In genomic region chr5:31664566-31664965, GRCh38 we compare ENCODE assay signal across 12 cellular contexts. TPM values are rescaled to one million over a fixed set of nuclear protein-coding genes. Genes with fewer than 3 reads are reported as not detected.
A peak's percentile ranks its signal among the peaks of the same experiment; 100 is the strongest.
DNase-seq lines count a peak whose midpoint lies in the region; ATAC-seq and TF ChIP-seq lines count a peak whose summit lies in the region.
"Had no signal": no experiment of that assay in that cellular context is flagged by ENCODE, and none has a peak within 500 bp of the region (broad histone marks: within the 10 kb centered on the region; RNA-seq: fewer than 3 reads in every experiment).

No MANE protein-coding gene starts in this region.

- H3K4me3 ChIP-seq in LNCaP clone FGC (ENCODE audit: low read depth, low read length) (no peak overlapping the region), astrocyte of the cerebellum (ENCODE audit: low read depth, low read length) (no peak overlapping the region), psoas muscle (no peak overlapping the region)
- H3K4me3 ChIP-seq: gastrocnemius medialis had no signal

- no peak for ATAC-seq in activated CD8-positive, alpha-beta T cell treated with anti-CD3 and anti-CD28 coated beads for 36 hours
- no peak for ATAC-seq in activated CD8-positive, alpha-beta T cell treated with anti-CD3 and anti-CD28 coated beads, Interleukin-2, amount 10 ng/mL, durations not matched to agents 7 days and 5 days
- no peak for ATAC-seq in psoas muscle
- ATAC-seq in HG03139 (IDR thresholded peaks at IDR 0.05; ENCODE audit: unreplicated experiment) = no peak
- ATAC-seq: gastrocnemius medialis had no signal

- in situ Hi-C loops in astrocyte of the cerebellum (cut with HindIII; ENCODE audit: low sequenced_read_pairs) = no loop called here

- H3K4me3 Mint-ChIP-seq in activated CD8-positive, alpha-beta T cell treated with anti-CD3 and anti-CD28 coated beads for 36 hours = no peak overlapping the region
- no peak overlapping the region for H3K4me3 Mint-ChIP-seq in activated CD8-positive, alpha-beta T cell treated with anti-CD3 and anti-CD28 coated beads, Interleukin-2, amount 10 ng/mL, durations not matched to agents 7 days and 5 days
- H3K4me3 Mint-ChIP-seq: CD14-positive monocyte had no signal

- no peaks in the 10 kb centered on the region for H3K4me1 ChIP-seq in psoas muscle
- H3K4me1 ChIP-seq: gastrocnemius medialis had no signal

- intact Hi-C loops in activated CD8-positive, alpha-beta T cell treated with anti-CD3 and anti-CD28 coated beads for 36 hours (cut with micrococcal nuclease) = no loop called here
- intact Hi-C loops in psoas muscle (cut with DNase I) = no loop called here

- no peak overlapping the region for H3K27ac ChIP-seq in psoas muscle

- H3K27me3 ChIP-seq in psoas muscle (ENCODE audit: insufficient read depth in 3 of 3, low read length in 2 of 3) = peaks cover 0 to 2% (median 0%) of the 10 kb centered on the region in 3 donors
- H3K27me3 ChIP-seq: gastrocnemius medialis had no signal

- WGBS in psoas muscle, 3 donors = 83 to 90% (median 85%) methylated on average over 8 of the region's 8 CpGs

- no peak for DNase-seq in activated CD8-positive, alpha-beta T cell treated with anti-CD3 and anti-CD28 coated beads for 36 hours
- DNase-seq in activated CD8-positive, alpha-beta T cell treated with anti-CD3 and anti-CD28 coated beads, Interleukin-2, amount 10 ng/mL, durations not matched to agents 7 days and 5 days = no peak
- DNase-seq in LNCaP clone FGC (ENCODE audit: low read depth) (no peak), astrocyte of the cerebellum (ENCODE audit: low read depth) (peak; percentile 86), stromal cell of bone marrow (ENCODE audit: low read depth) (peak; percentile 20), psoas muscle (no peak)
- no peak for DNase-seq in activated CD8-positive, alpha-beta memory T cell treated with anti-CD3 and anti-CD28 coated beads, Interleukin-2, amount 50 U/mL, for 48 hours
- DNase-seq: gastrocnemius medialis, NCI-H2081, retina had no signal

- TF ChIP-seq CTCF in activated CD8-positive, alpha-beta T cell treated with anti-CD3 and anti-CD28 coated beads for 36 hours (IDR thresholded peaks at IDR 0.05) = peak; percentile 24
- TF ChIP-seq CTCF in LNCaP clone FGC (IDR thresholded peaks at IDR 0.05; ENCODE audit: control insufficient read depth, extremely low read depth, insufficient read depth) (peak; percentile 49), astrocyte of the cerebellum (IDR thresholded peaks at IDR 0.05; ENCODE audit: low read depth, low read length, missing control alignments) (peak; percentile 40), psoas muscle (IDR thresholded peaks at IDR 0.05) (no peak)

- peaks cover 2% of the 10 kb centered on the region for H3K9me3 Mint-ChIP-seq in activated CD8-positive, alpha-beta T cell treated with anti-CD3 and anti-CD28 coated beads for 36 hours
- H3K9me3 Mint-ChIP-seq in activated CD8-positive, alpha-beta T cell treated with anti-CD3 and anti-CD28 coated beads, Interleukin-2, amount 10 ng/mL, durations not matched to agents 7 days and 5 days (ENCODE audit: insufficient read depth) = no peaks in the 10 kb centered on the region

- no peak overlapping the region for H3K27ac Mint-ChIP-seq in activated CD8-positive, alpha-beta T cell treated with anti-CD3 and anti-CD28 coated beads for 36 hours
- H3K27ac Mint-ChIP-seq in activated CD8-positive, alpha-beta T cell treated with anti-CD3 and anti-CD28 coated beads, Interleukin-2, amount 10 ng/mL, durations not matched to agents 7 days and 5 days = no peak overlapping the region
- H3K27ac Mint-ChIP-seq: CD14-positive monocyte had no signal

- POLR2A ChIA-PET in activated CD8-positive, alpha-beta T cell treated with anti-CD3 and anti-CD28 coated beads for 36 hours (lab: Charles Lee) = no interaction called here
- POLR2A ChIA-PET in activated CD8-positive, alpha-beta T cell treated with anti-CD3 and anti-CD28 coated beads, Interleukin-2, amount 10 ng/mL, durations not matched to agents 7 days and 5 days (lab: Charles Lee) = no interaction called here

- no peaks in the 10 kb centered on the region for H3K36me3 Mint-ChIP-seq in activated CD8-positive, alpha-beta T cell treated with anti-CD3 and anti-CD28 coated beads for 36 hours (ENCODE audit: low read depth)
- H3K36me3 Mint-ChIP-seq in activated CD8-positive, alpha-beta T cell treated with anti-CD3 and anti-CD28 coated beads, Interleukin-2, amount 10 ng/mL, durations not matched to agents 7 days and 5 days (ENCODE audit: low read depth) = no peaks in the 10 kb centered on the region
- H3K36me3 Mint-ChIP-seq: CD14-positive monocyte had no signal

- no peaks in the 10 kb centered on the region for H3K4me1 Mint-ChIP-seq in activated CD8-positive, alpha-beta T cell treated with anti-CD3 and anti-CD28 coated beads for 36 hours (ENCODE audit: low read depth)
- H3K4me1 Mint-ChIP-seq in activated CD8-positive, alpha-beta T cell treated with anti-CD3 and anti-CD28 coated beads, Interleukin-2, amount 10 ng/mL, durations not matched to agents 7 days and 5 days (ENCODE audit: low read depth) = no peaks in the 10 kb centered on the region
- H3K4me1 Mint-ChIP-seq: CD14-positive monocyte had no signal

- peaks cover 2% of the 10 kb centered on the region for H3K27me3 Mint-ChIP-seq in activated CD8-positive, alpha-beta T cell treated with anti-CD3 and anti-CD28 coated beads for 36 hours
- no peaks in the 10 kb centered on the region for H3K27me3 Mint-ChIP-seq in activated CD8-positive, alpha-beta T cell treated with anti-CD3 and anti-CD28 coated beads, Interleukin-2, amount 10 ng/mL, durations not matched to agents 7 days and 5 days (ENCODE audit: low read depth)

- no peaks in the 10 kb centered on the region for H3K36me3 ChIP-seq in psoas muscle (ENCODE audit: insufficient read depth in 1 of 2, low read depth in 1 of 2)
- H3K36me3 ChIP-seq: gastrocnemius medialis had no signal

- no peaks in the 10 kb centered on the region for H3K9me3 ChIP-seq in psoas muscle
- H3K9me3 ChIP-seq: gastrocnemius medialis had no signal

- CTCF ChIA-PET in activated CD8-positive, alpha-beta T cell treated with anti-CD3 and anti-CD28 coated beads for 36 hours (lab: Charles Lee) = no interaction called here
- CTCF ChIA-PET in activated CD8-positive, alpha-beta T cell treated with anti-CD3 and anti-CD28 coated beads, Interleukin-2, amount 10 ng/mL, durations not matched to agents 7 days and 5 days (lab: Charles Lee) = no interaction called here

RNA-seq across cellular contexts. Expression of gene PDZD2, which starts 25.6 kb away (rescaled TPM):
- not detected for total RNA-seq in activated CD8-positive, alpha-beta T cell treated with anti-CD3 and anti-CD28 coated beads for 36 hours
- total RNA-seq in activated CD8-positive, alpha-beta T cell treated with anti-CD3 and anti-CD28 coated beads, Interleukin-2, amount 10 ng/mL, durations not matched to agents 7 days and 5 days = not detected
- total RNA-seq in psoas muscle = 10 to 100 TPM in 1 of 4 donors, 1 to 10 TPM in 3; 4.4 to 17.5 (median 7.0) TPM
- 1 to 10 TPM; 1.4 to 4.5 (median 1.5) TPM for polyA plus RNA-seq in psoas muscle

Comparison
In these comparisons a context has a peak if more than half of its experiments do, and no peak if none do; other contexts are left out.
1. DNase-seq: peak in astrocyte of the cerebellum (single experiment) and stromal cell of bone marrow (single experiment); none in activated CD8-positive, alpha-beta T cell treated with anti-CD3 and anti-CD28 coated beads for 36 hours (single experiment), activated CD8-positive, alpha-beta T cell treated with anti-CD3 and anti-CD28 coated beads, Interleukin-2, amount 10 ng/mL, durations not matched to agents 7 days and 5 days (single experiment), LNCaP clone FGC (single experiment), psoas muscle (0 of 2) and activated CD8-positive, alpha-beta memory T cell treated with anti-CD3 and anti-CD28 coated beads, Interleukin-2, amount 50 U/mL, for 48 hours (single experiment).
2. RNA of gene PDZD2, which starts 25.6 kb away (total RNA-seq): 4.4 to 17.5 TPM in psoas muscle; not detected in activated CD8-positive, alpha-beta T cell treated with anti-CD3 and anti-CD28 coated beads for 36 hours and not detected in activated CD8-positive, alpha-beta T cell treated with anti-CD3 and anti-CD28 coated beads, Interleukin-2, amount 10 ng/mL, durations not matched to agents 7 days and 5 days; every median in the first group is over 4 times any median in the second.